In the genomic region with DNA sequence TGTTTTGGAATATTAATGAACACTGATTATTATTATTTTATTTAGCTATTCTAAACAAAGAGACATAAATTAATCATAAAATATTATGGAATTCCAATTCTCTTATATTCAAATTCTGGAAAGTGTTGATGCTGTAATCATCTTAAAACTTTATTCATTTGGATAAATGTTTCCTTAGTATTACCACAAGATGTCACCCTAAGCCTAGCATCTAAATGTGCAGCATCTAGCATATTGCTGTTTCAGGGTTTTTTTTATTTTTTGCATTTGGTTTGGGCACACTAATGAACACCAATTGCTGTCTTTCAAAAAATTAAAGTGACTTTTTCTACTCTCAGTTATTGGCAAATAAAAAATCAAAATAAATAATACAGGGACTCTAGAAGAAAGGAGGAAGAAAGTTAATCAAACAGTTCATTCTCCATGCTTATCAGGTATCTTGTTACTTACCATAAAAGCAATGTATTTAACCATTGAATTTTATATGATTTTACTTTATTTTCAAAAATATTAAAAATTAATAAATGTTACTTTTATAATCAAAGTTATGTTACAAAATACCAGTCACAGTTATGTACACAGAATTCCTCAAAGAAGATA, we compare ENCODE assay signal across 9 cellular contexts. TPM values are rescaled to one million over a fixed set of nuclear protein-coding genes. Genes with fewer than 3 reads are reported as not detected.
A peak's percentile ranks its signal among the peaks of the same experiment; 100 is the strongest.
DNase-seq lines count a peak whose midpoint lies in the region; ATAC-seq, FAIRE-seq and TF ChIP-seq lines count a peak whose summit lies in the region.
"Had no signal": no experiment of that assay in that cellular context is flagged by ENCODE, and none has a peak within 500 bp of the region (broad histone marks: within the 10 kb centered on the region; RNA-seq: fewer than 3 reads in every experiment).

No MANE protein-coding gene starts in this region.

- H3K36me3 ChIP-seq in K562 (ENCODE audit: control insufficient read depth, insufficient read depth, low read length) (no peaks in the 10 kb centered on the region), tibial nerve (no peaks in the 10 kb centered on the region)

- H3K79me2 ChIP-seq in K562 (ENCODE audit: control insufficient read depth, insufficient read depth, low read length) = no peaks in the 10 kb centered on the region

- no peaks in the 10 kb centered on the region for H3K9me3 Mint-ChIP-seq in activated CD4-positive, alpha-beta T cell treated with anti-CD3 and anti-CD28 coated beads for 36 hours (ENCODE audit: low read depth)
- H3K9me3 Mint-ChIP-seq: dendritic cell treated with granulocyte-macrophage colony-stimulating factor and Interleukin-4, amounts not matched to agents 40 ng/mL and 50 ng/mL, for 4 days had no signal

- no peak overlapping the region for H3K4me3 Mint-ChIP-seq in activated CD4-positive, alpha-beta T cell treated with anti-CD3 and anti-CD28 coated beads for 36 hours
- H3K4me3 Mint-ChIP-seq: dendritic cell treated with granulocyte-macrophage colony-stimulating factor and Interleukin-4, amounts not matched to agents 40 ng/mL and 50 ng/mL, for 4 days had no signal

- peak; percentile 79 for FAIRE-seq in K562 (lab: Jason Lieb, UNC)

- no peak for DNase-seq in activated CD4-positive, alpha-beta T cell treated with anti-CD3 and anti-CD28 coated beads for 36 hours
- DNase-seq in activated CD4-positive, alpha-beta T cell treated with anti-CD3 and anti-CD28 coated beads for 1 hour = no peak
- DNase-seq in NCI-H2227 (lab: John Stamatoyannopoulos, UW; ENCODE audit: unreplicated experiment) (peak; percentile 48), K562 (ENCODE audit: extremely low read depth in 1 of 4, low spot score in 3 of 4) (peak; percentile 30 to 62 (median 40)), iris pigment epithelial cell (ENCODE audit: low read depth) (peak; percentile 53), tibial nerve (ENCODE audit: low spot score in 2 of 2) (no peak), activated T-cell treated with anti-CD3 and anti-CD28 coated beads for 4 hours (no peak)

- no peaks in the 10 kb centered on the region for H3K9me1 ChIP-seq in K562 (ENCODE audit: control insufficient read depth, insufficient read depth, low read length)

- peak; percentile 64 for ATAC-seq in activated CD4-positive, alpha-beta T cell treated with anti-CD3 and anti-CD28 coated beads for 36 hours
- peak; percentile 71 for ATAC-seq in HG02623 (IDR thresholded peaks at IDR 0.05; ENCODE audit: unreplicated experiment)
- peak; percentile 86 for ATAC-seq in K562

- peak; percentile 91 to 95 for TF ChIP-seq RAD21 in K562 (CRISPR knock-in tag; conservative IDR thresholded peaks at IDR 0.05 in 1 of 2, IDR thresholded peaks at IDR 0.05 in 1 of 2)

- no peaks in the 10 kb centered on the region for H3K4me1 Mint-ChIP-seq in activated CD4-positive, alpha-beta T cell treated with anti-CD3 and anti-CD28 coated beads for 36 hours

- intact Hi-C loops in activated CD4-positive, alpha-beta T cell treated with anti-CD3 and anti-CD28 coated beads for 36 hours (cut with DNase I, micrococcal nuclease) = loop anchor here (1.0 to 10.0 kb wide), 10 partner anchors 31 to 1771 kb away; partner anchors contain the start of genes CCDC83 (in 1 of the 2), DLG2 (in 1 of the 2) and TMEM126B (in 1 of the 2)
- intact Hi-C loops in K562 (cut with micrococcal nuclease) = loop anchor here (2.0 to 10.0 kb wide), 6 partner anchors 67 to 822 kb away; partner anchors contain the start of gene CCDC83

- H3K9ac ChIP-seq in K562 (ENCODE audit: insufficient read depth in 1 of 2, low read depth in 2 of 2, low read length in 2 of 2) = no peak overlapping the region

- no peaks in the 10 kb centered on the region for H3K36me3 Mint-ChIP-seq in activated CD4-positive, alpha-beta T cell treated with anti-CD3 and anti-CD28 coated beads for 36 hours (ENCODE audit: low read depth)

- no peak for TF ChIP-seq EP300 in K562 (IDR thresholded peaks at IDR 0.05; ENCODE audit: low read length)
- TF ChIP-seq EP300 in tibial nerve (IDR thresholded peaks at IDR 0.05) = no peak

- no peak overlapping the region for H3K27ac ChIP-seq in K562 (ENCODE audit: extremely low read depth, low read depth, low read length)
- H3K27ac ChIP-seq in tibial nerve = no peak overlapping the region

- H3K4me3 ChIP-seq in K562 (no peak overlapping the region), tibial nerve (no peak overlapping the region)

- H3K4me1 ChIP-seq in K562 (replicated peaks in 1 of 2; ENCODE audit: control insufficient read depth in 2 of 2, insufficient read depth in 2 of 2, low read length in 2 of 2) (no peaks in the 10 kb centered on the region; a peak in 2 of 5 replicates), tibial nerve (no peaks in the 10 kb centered on the region)

- H4K20me1 ChIP-seq in K562 (replicated peaks; ENCODE audit: control insufficient read depth, insufficient read depth, low read length) = no peaks in the 10 kb centered on the region

- in situ Hi-C loops in K562 (cut with MboI) = no loop called here

- H3K27me3 Mint-ChIP-seq in activated CD4-positive, alpha-beta T cell treated with anti-CD3 and anti-CD28 coated beads for 36 hours = peaks cover 2% of the 10 kb centered on the region

- POLR2A ChIA-PET in activated CD4-positive, alpha-beta T cell treated with anti-CD3 and anti-CD28 coated beads for 36 hours (lab: Charles Lee) = no interaction called here
- POLR2A ChIA-PET in K562 (lab: Yijun Ruan, JAX) = no interaction called here

- no peaks in the 10 kb centered on the region for H3K27me3 ChIP-seq in K562 (ENCODE audit: control insufficient read depth in 2 of 2, insufficient read depth in 2 of 2, low read length in 2 of 2)
- no peaks in the 10 kb centered on the region for H3K27me3 ChIP-seq in tibial nerve

- TF ChIP-seq CTCF in K562 (IDR thresholded peaks at IDR 0.05 in 2 of 3, conservative IDR thresholded peaks at IDR 0.05 in 1 of 3; ENCODE audit: insufficient read depth in 2 of 3, low read depth in 1 of 3, low read length in 3 of 3) = peak; percentile 39 to 83 (median 44); a peak in 4 of 6 replicates
- peak; percentile 35 to 56 (median 42) for TF ChIP-seq CTCF in tibial nerve (IDR thresholded peaks at IDR 0.05)

- no TSS peak for BruUV-seq in K562 (replicated peaks; lab: Mats Ljungman, UMichigan)

- CTCF ChIA-PET in activated CD4-positive, alpha-beta T cell treated with anti-CD3 and anti-CD28 coated beads for 36 hours (lab: Charles Lee) = interaction anchor here (0.7 to 0.9 kb wide), 3 partner anchors 60 to 185 kb away, joined by 3 read pairs; no protein-coding TSS in a partner anchor
- CTCF ChIA-PET in K562 (lab: Yijun Ruan, JAX; ENCODE audit: low intra/inter-chr PET ratio) = interaction anchor here (0.6 to 1.4 kb wide), 5 partner anchors 68 to 823 kb away, joined by 3 to 8 read pairs (median 4); no protein-coding TSS in a partner anchor

- H3K4me2 ChIP-seq in K562 (ENCODE audit: insufficient read depth, low read length) = no peak overlapping the region

- no peak overlapping the region for H2AFZ ChIP-seq in K562 (ENCODE audit: low read depth, low read length)

- H3K9me3 ChIP-seq in K562 (replicated peaks; ENCODE audit: control insufficient read depth, insufficient read depth, low read depth, low read length) = no peaks in the 10 kb centered on the region
- no peaks in the 10 kb centered on the region for H3K9me3 ChIP-seq in tibial nerve

- H3K27ac Mint-ChIP-seq in activated CD4-positive, alpha-beta T cell treated with anti-CD3 and anti-CD28 coated beads for 36 hours = no peak overlapping the region
- H3K27ac Mint-ChIP-seq: dendritic cell treated with granulocyte-macrophage colony-stimulating factor and Interleukin-4, amounts not matched to agents 40 ng/mL and 50 ng/mL, for 4 days had no signal

- TF ChIP-seq POLR2A in K562 (conservative IDR thresholded peaks at IDR 0.05) (no peak), tibial nerve (IDR thresholded peaks at IDR 0.05) (no peak)

RNA-seq across cellular contexts. Expression of gene DLG2, which starts 31.8 kb away (rescaled TPM):
- total RNA-seq in activated CD4-positive, alpha-beta T cell treated with anti-CD3 and anti-CD28 coated beads for 36 hours = 1 to 10 TPM; 1.7 to 2.1 TPM
- 4.0 and 6.3 TPM in 2 replicates for total RNA-seq in K562 (2011; cell fraction: chromatin; rRNA removed; ENCODE audit: low replicate concordance)
- total RNA-seq in K562 (2011; cell fraction: nucleolus; rRNA removed) = 1.8 and 2.3 TPM in 2 replicates
- total RNA-seq in K562 (2011; cell fraction: nucleoplasm; rRNA removed) = 3.0 and 4.0 TPM in 2 replicates
- total RNA-seq in K562 (2014; rRNA removed) (0.73 and 0.95 TPM in 2 replicates), K562 (2014; rRNA removed; fragmentation: Illumina TruSeq; extraction: Trizol) (1.1 and 1.6 TPM in 2 replicates), K562 (2015; rRNA removed; fragmentation: Illumina TruSeq; extraction: Trizol) (0.79 and 1.5 TPM in 2 replicates), K562 (2021) (1.2 and 1.6 TPM in 2 replicates), tibial nerve (10 to 100 TPM in 1 of 4 donors, 1 to 10 TPM in 3; 6.5 to 14.6 (median 7.2) TPM)
- polyA plus RNA-seq in K562 (2011; rRNA removed) (1.2 and 1.5 TPM in 2 replicates), K562 (2014; fragmentation: Illumina TruSeq; extraction: Trizol) (0.77 and 1.2 TPM in 2 replicates), K562 (2014; fragmentation: Nextera tagmentation; extraction: Ambion mirVana) (under 1 TPM; 0.68 to 0.77 TPM), K562 (2014; rRNA removed) (0.52 and 0.81 TPM in 2 replicates)
- 0.10 and 0.60 TPM in 2 replicates for polyA plus RNA-seq in K562 (2011; cell fraction: cytosol; rRNA removed)
- polyA plus RNA-seq in K562 (2011; cell fraction: nucleus; rRNA removed) = 1.3 and 2.1 TPM in 2 replicates
- 0.32 and 0.68 TPM in 2 replicates for polyA plus RNA-seq in K562 (2012)
- 2.3 and 3.2 TPM in 2 replicates for polyA minus RNA-seq in K562 (2011; rRNA and poly(A)+ RNA removed)
- polyA minus RNA-seq in K562 (2011; cell fraction: cytosol; rRNA and poly(A)+ RNA removed) = 1.0 TPM in 1 of 2 replicates, not detected in the other
- polyA minus RNA-seq in K562 (2011; cell fraction: nucleus; rRNA and poly(A)+ RNA removed) = 2.6 and 5.4 TPM in 2 replicates

RNA-seq across cellular contexts. Expression of gene TMEM126B, which starts 33.0 kb away (rescaled TPM):
- 10 to 100 TPM; 62.7 to 74.2 TPM for total RNA-seq in activated CD4-positive, alpha-beta T cell treated with anti-CD3 and anti-CD28 coated beads for 36 hours
- total RNA-seq in K562 (2011; cell fraction: chromatin; rRNA removed; ENCODE audit: low replicate concordance) = 35.6 and 83.1 TPM in 2 replicates
- 17.2 and 25.5 TPM in 2 replicates for total RNA-seq in K562 (2011; cell fraction: nucleolus; rRNA removed)
- total RNA-seq in K562 (2011; cell fraction: nucleoplasm; rRNA removed) = 41.1 and 65.7 TPM in 2 replicates
- total RNA-seq in K562 (2014; rRNA removed) (85.5 and 88.0 TPM in 2 replicates), K562 (2014; rRNA removed; fragmentation: Illumina TruSeq; extraction: Trizol) (165 and 177 TPM in 2 replicates), K562 (2015; rRNA removed; fragmentation: Illumina TruSeq; extraction: Trizol) (161 and 163 TPM in 2 replicates), K562 (2021) (86.4 and 95.7 TPM in 2 replicates), tibial nerve (10 to 100 TPM; 39.4 to 55.9 (median 46.4) TPM)
- polyA plus RNA-seq in K562 (2011; rRNA removed) (120 and 178 TPM in 2 replicates), K562 (2014; fragmentation: Illumina TruSeq; extraction: Trizol) (130 and 143 TPM in 2 replicates), K562 (2014; fragmentation: Nextera tagmentation; extraction: Ambion mirVana) (100 to 1,000 TPM; 209 to 226 TPM), K562 (2014; rRNA removed) (161 and 164 TPM in 2 replicates)
- polyA plus RNA-seq in K562 (2011; cell fraction: cytosol; rRNA removed) = 37.4 and 99.8 TPM in 2 replicates
- 42.6 and 66.6 TPM in 2 replicates for polyA plus RNA-seq in K562 (2011; cell fraction: nucleus; rRNA removed)
- 97.5 and 121 TPM in 2 replicates for polyA plus RNA-seq in K562 (2012)
- polyA minus RNA-seq in K562 (2011; rRNA and poly(A)+ RNA removed) = 48.3 and 53.2 TPM in 2 replicates
- polyA minus RNA-seq in K562 (2011; cell fraction: cytosol; rRNA and poly(A)+ RNA removed) = 13.2 and 20.3 TPM in 2 replicates
- polyA minus RNA-seq in K562 (2011; cell fraction: nucleus; rRNA and poly(A)+ RNA removed) = 13.7 and 18.7 TPM in 2 replicates

RNA-seq across cellular contexts. Expression of gene TMEM126A, which starts 52.4 kb away (rescaled TPM):
- total RNA-seq in activated CD4-positive, alpha-beta T cell treated with anti-CD3 and anti-CD28 coated beads for 36 hours = 10 to 100 TPM; 21.7 to 37.4 TPM
- 5.5 and 12.2 TPM in 2 replicates for total RNA-seq in K562 (2011; cell fraction: chromatin; rRNA removed; ENCODE audit: low replicate concordance)
- 6.0 and 7.2 TPM in 2 replicates for total RNA-seq in K562 (2011; cell fraction: nucleolus; rRNA removed)
- total RNA-seq in K562 (2011; cell fraction: nucleoplasm; rRNA removed) = 15.5 and 15.6 TPM in 2 replicates
- 19.3 and 22.9 TPM in 2 replicates for total RNA-seq in K562 (2014; rRNA removed)
- total RNA-seq in K562 (2014; rRNA removed; fragmentation: Illumina TruSeq; extraction: Trizol) = 67.5 and 69.3 TPM in 2 replicates
- 52.0 and 56.3 TPM in 2 replicates for total RNA-seq in K562 (2015; rRNA removed; fragmentation: Illumina TruSeq; extraction: Trizol)
- 37.3 and 41.5 TPM in 2 replicates for total RNA-seq in K562 (2021)
- polyA plus RNA-seq in K562 (2011; rRNA removed) = 72.2 and 105 TPM in 2 replicates
- polyA plus RNA-seq in K562 (2011; cell fraction: cytosol; rRNA removed) = 28.7 and 48.2 TPM in 2 replicates
- polyA plus RNA-seq in K562 (2011; cell fraction: nucleus; rRNA removed) = 7.1 and 19.5 TPM in 2 replicates
- polyA plus RNA-seq in K562 (2012) = 46.1 and 62.4 TPM in 2 replicates
- polyA plus RNA-seq in K562 (2014; fragmentation: Illumina TruSeq; extraction: Trizol) = 45.1 and 48.1 TPM in 2 replicates
- polyA plus RNA-seq in K562 (2014; fragmentation: Nextera tagmentation; extraction: Ambion mirVana) = 100 to 1,000 TPM; 148 to 154 TPM
- polyA plus RNA-seq in K562 (2014; rRNA removed) = 44.3 and 56.9 TPM in 2 replicates
- polyA minus RNA-seq in K562 (2011; rRNA and poly(A)+ RNA removed) = 38.1 and 45.4 TPM in 2 replicates
- 5.9 and 8.6 TPM in 2 replicates for polyA minus RNA-seq in K562 (2011; cell fraction: cytosol; rRNA and poly(A)+ RNA removed)
- 2.2 and 7.0 TPM in 2 replicates for polyA minus RNA-seq in K562 (2011; cell fraction: nucleus; rRNA and poly(A)+ RNA removed)
- 10 to 100 TPM in 3 of 4 donors, 1 to 10 TPM in 1; 9.8 to 33.6 (median 28.5) TPM for total RNA-seq in tibial nerve

Comparison
In these comparisons a context has a peak if more than half of its experiments do, and no peak if none do; other contexts are left out.
1. DNase-seq: peak in NCI-H2227 (single experiment), K562 (4 of 4) and iris pigment epithelial cell (single experiment); none in activated CD4-positive, alpha-beta T cell treated with anti-CD3 and anti-CD28 coated beads for 36 hours (single experiment), activated CD4-positive, alpha-beta T cell treated with anti-CD3 and anti-CD28 coated beads for 1 hour (single experiment), tibial nerve (0 of 2) and activated T-cell treated with anti-CD3 and anti-CD28 coated beads for 4 hours (single experiment).
2. Peak in every context shown above with its lines, with median percentiles within 50 percentile points of each other: ATAC-seq.